8 cellular contexts compared by ENCODE assay signal in the genomic region with DNA sequence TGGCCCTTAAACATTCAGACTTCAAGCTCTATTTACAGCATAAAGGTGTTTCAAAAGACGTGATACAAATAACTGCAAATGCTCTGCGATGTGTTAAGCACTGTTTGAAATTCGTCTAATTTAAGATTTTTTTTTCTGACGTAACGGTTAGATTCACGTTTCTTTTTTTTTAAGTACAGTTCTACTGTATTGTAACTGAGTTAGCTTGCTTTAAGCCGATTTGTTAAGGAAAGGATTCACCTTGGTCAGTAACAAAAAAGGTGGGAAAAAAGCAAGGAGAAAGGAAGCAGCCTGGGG. TPM values are rescaled to one million over a fixed set of nuclear protein-coding genes. Genes with fewer than 3 reads are reported as not detected.
DNase-seq lines count a peak whose midpoint lies in the region; ATAC-seq and TF ChIP-seq lines count a peak whose summit lies in the region.

No MANE protein-coding gene starts in this region.

- POLR2A ChIA-PET in AG04449 (lab: Yijun Ruan, JAX), result no interaction called here
- POLR2A ChIA-PET in naive thymus-derived CD4-positive, alpha-beta T cell (lab: Charles Lee), result no interaction called here

- peak overlapping the region; percentile 85 to 96 (median 92) for H3K4me3 Mint-ChIP-seq in naive thymus-derived CD4-positive, alpha-beta T cell

- H3K27ac ChIP-seq in HL-60 (replicated peaks), result no peak overlapping the region
- H3K27ac ChIP-seq in naive thymus-derived CD4-positive, alpha-beta T cell (ENCODE audit: low read depth, low read length), result no peak overlapping the region

- H3K4me1 Mint-ChIP-seq in naive thymus-derived CD4-positive, alpha-beta T cell, result peaks cover 6 to 31% (median 21%) of the 10 kb centered on the region in 7 donors

- TF ChIP-seq CTCF in AG04449 (IDR thresholded peaks at IDR 0.05; ENCODE audit: insufficient read depth, low read length, missing control alignments), result no peak
- no peak for TF ChIP-seq CTCF in HL-60 (IDR thresholded peaks at IDR 0.05; ENCODE audit: insufficient read depth, low read length)
- no peak for TF ChIP-seq CTCF in choroid plexus epithelial cell (conservative IDR thresholded peaks at IDR 0.05; ENCODE audit: low read depth, low read length)

- ATAC-seq in naive thymus-derived CD4-positive, alpha-beta T cell, result no peak

- H3K4me3 ChIP-seq in AG04449 (ENCODE audit: low read depth, low read length) (peak overlapping the region; percentile 70), HL-60 (replicated peaks; ENCODE audit: insufficient read depth, low read length) (peak overlapping the region; percentile 41; the same call in 1 of the 2 replicates), choroid plexus epithelial cell (ENCODE audit: low read depth, low read length) (peak overlapping the region; percentile 66)
- H3K4me3 ChIP-seq in naive thymus-derived CD4-positive, alpha-beta T cell (ENCODE audit: low read length), result peak overlapping the region; percentile 75

- H3K4me1 ChIP-seq in naive thymus-derived CD4-positive, alpha-beta T cell (ENCODE audit: control insufficient read depth in 2 of 2, insufficient read depth in 2 of 2, low read length in 2 of 2), result peaks cover 7 to 27% of the 10 kb centered on the region in 2 donors

- no peaks in the 10 kb centered on the region for H3K9me3 Mint-ChIP-seq in naive thymus-derived CD4-positive, alpha-beta T cell

- H3K9me3 ChIP-seq in naive thymus-derived CD4-positive, alpha-beta T cell (ENCODE audit: control insufficient read depth in 2 of 3, low read length in 3 of 3), result no peaks in the 10 kb centered on the region

- intact Hi-C loops in naive thymus-derived CD4-positive, alpha-beta T cell (cut with micrococcal nuclease), result loop anchor here (1.0 to 10.0 kb wide), 4 partner anchors 51 to 374 kb away; a partner anchor contains a TSS

- peaks cover 13 to 63% (median 13%) of the 10 kb centered on the region in 5 donors for H3K27me3 Mint-ChIP-seq in naive thymus-derived CD4-positive, alpha-beta T cell

- DNase-seq in AG04449 (ENCODE audit: low read depth, low spot score) (no peak), HL-60 (ENCODE audit: low read depth in 1 of 2, low spot score in 1 of 2) (no peak), choroid plexus epithelial cell (ENCODE audit: low read depth) (no peak), globus pallidus (ENCODE audit: low spot score) (no peak), SK-N-DZ (ENCODE audit: low spot score) (no peak)
- DNase-seq in naive thymus-derived CD4-positive, alpha-beta T cell, result no peak
- DNase-seq in activated effector memory CD4-positive, alpha-beta T cell treated with anti-CD3 and anti-CD28 coated beads, Interleukin-2, amount 50 U/mL, for 16 hours, result no peak
- DNase-seq in stimulated activated CD4-positive, alpha-beta T cell treated with anti-CD3 and anti-CD28 coated beads, Interleukin-4, amount 100 ng/mL, for 4 hours, result no peak

- CTCF ChIA-PET in AG04449 (lab: Yijun Ruan, JAX), result interaction anchor here (0.6 to 3.4 kb wide), 15 partner anchors 9 to 253 kb away, joined by 3 to 27 read pairs (median 5); no protein-coding TSS in a partner anchor
- CTCF ChIA-PET in naive thymus-derived CD4-positive, alpha-beta T cell (lab: Charles Lee), result interaction anchor here (0.6 to 0.7 kb wide), 2 partner anchors 14 to 205 kb away, joined by 3 to 5 read pairs; no protein-coding TSS in a partner anchor

- H3K36me3 Mint-ChIP-seq in naive thymus-derived CD4-positive, alpha-beta T cell, result no peaks in the 10 kb centered on the region

- H3K27ac Mint-ChIP-seq in naive thymus-derived CD4-positive, alpha-beta T cell, result peak overlapping the region in 7 of 9 donors; percentile 12 to 89 (median 76)

- H3K27me3 ChIP-seq in HL-60 (ENCODE audit: insufficient read depth, poor library complexity, severe bottlenecking), result peaks cover 25% of the 10 kb centered on the region
- H3K27me3 ChIP-seq in naive thymus-derived CD4-positive, alpha-beta T cell (ENCODE audit: control insufficient read depth in 2 of 2, insufficient read depth in 2 of 2, low read length in 2 of 2), result peaks cover 13 to 14% of the 10 kb centered on the region in 2 donors

- no peaks in the 10 kb centered on the region for H3K36me3 ChIP-seq in naive thymus-derived CD4-positive, alpha-beta T cell (ENCODE audit: control insufficient read depth in 2 of 3, insufficient read depth in 3 of 3, low read length in 3 of 3)

RNA-seq across cellular contexts. Expression of a gene that starts 0.7 kb away (rescaled TPM):
- total RNA-seq in naive thymus-derived CD4-positive, alpha-beta T cell, result 1 to 10 TPM in 3 of 5 experiments, under 1 TPM in 2; 0.27 to 1.3 (median 1.1) TPM
- polyA plus RNA-seq in naive thymus-derived CD4-positive, alpha-beta T cell, result under 1 TPM; 0.12 to 0.80 TPM
- polyA plus RNA-seq in SK-N-DZ (2014; cell fraction: cytosol; rRNA removed), result 20.5 and 21.3 TPM in 2 replicates
- 9.5 and 12.6 TPM in 2 replicates for polyA plus RNA-seq in SK-N-DZ (2014; cell fraction: nucleus; rRNA removed)

RNA-seq across cellular contexts. Expression of a gene that starts 49.0 kb away (rescaled TPM):
- not detected for total RNA-seq in naive thymus-derived CD4-positive, alpha-beta T cell
- polyA plus RNA-seq in naive thymus-derived CD4-positive, alpha-beta T cell, result not detected
- polyA plus RNA-seq in SK-N-DZ (2014; cell fraction: cytosol; rRNA removed), result not detected in 2 replicates
- polyA plus RNA-seq in SK-N-DZ (2014; cell fraction: nucleus; rRNA removed), result not detected in 2 replicates
